9 cellular contexts compared by ENCODE assay signal in the genomic region with DNA sequence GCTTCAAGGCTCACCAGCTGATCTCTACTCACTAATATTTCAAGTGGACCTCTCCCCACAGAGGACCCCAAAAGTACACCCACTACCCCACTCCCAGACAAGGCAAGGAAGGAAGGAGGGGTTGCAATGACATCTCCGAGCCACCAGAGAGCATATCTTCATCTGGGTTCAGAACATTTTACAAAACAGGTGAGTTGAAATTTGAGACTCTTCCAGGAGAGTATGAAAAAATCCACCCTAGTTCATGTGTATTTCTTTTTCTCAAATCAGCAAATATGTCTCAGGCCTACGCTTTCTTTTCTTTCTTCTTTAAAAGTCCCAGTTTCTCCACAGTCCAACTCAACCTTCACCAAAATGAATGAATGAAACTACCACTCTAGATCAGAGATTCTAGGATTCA.
DNase-seq lines count a peak whose midpoint lies in the region; ATAC-seq and TF ChIP-seq lines count a peak whose summit lies in the region.
"Had no signal": no experiment of that assay in that cellular context is flagged by ENCODE, and none has a peak within 500 bp of the region (broad histone marks: within the 10 kb centered on the region; RNA-seq: fewer than 3 reads in every experiment).

No MANE protein-coding gene starts in this region.

- H3K9me3 Mint-ChIP-seq in chondrocyte (ENCODE audit: low read depth) (no peaks in the 10 kb centered on the region), neural progenitor cell (no peaks in the 10 kb centered on the region)

- no peaks in the 10 kb centered on the region for H3K4me1 ChIP-seq in neural progenitor cell

- no peaks in the 10 kb centered on the region for H3K36me3 ChIP-seq in neural progenitor cell

- no peak overlapping the region for H3K4me2 ChIP-seq in neural progenitor cell

- H4K20me1 ChIP-seq in neural progenitor cell (ENCODE audit: low read depth) = no peaks in the 10 kb centered on the region

- no peaks in the 10 kb centered on the region for H3K27me3 Mint-ChIP-seq in chondrocyte (ENCODE audit: low read depth)
- H3K27me3 Mint-ChIP-seq in neural progenitor cell (ENCODE audit: insufficient read depth, low read depth) = no peaks in the 10 kb centered on the region
- H3K27me3 Mint-ChIP-seq: activated naive CD8-positive, alpha-beta T cell had no signal

- ATAC-seq in GM21367 (IDR thresholded peaks at IDR 0.05; ENCODE audit: unreplicated experiment) = no peak
- no peak for ATAC-seq in HG03354 (IDR thresholded peaks at IDR 0.05; ENCODE audit: poor library complexity, severe bottlenecking, unreplicated experiment)

- H3K79me2 ChIP-seq in neural progenitor cell (ENCODE audit: low read depth) = no peaks in the 10 kb centered on the region

- peak; percentile 72 for TF ChIP-seq CTCF in chondrocyte (IDR thresholded peaks at IDR 0.05)
- peak; percentile 51 for TF ChIP-seq CTCF in neural progenitor cell (IDR thresholded peaks at IDR 0.05)

- in situ Hi-C loops in KBM-7 (cut with MboI; ENCODE audit: low pct_unique_long_range_greater_than_20kb, low sequenced_read_pairs) = no loop called here

- no peak overlapping the region for H3K9ac ChIP-seq in neural progenitor cell

- H2AFZ ChIP-seq in neural progenitor cell (replicated peaks) = no peak overlapping the region

- H3K4me3 ChIP-seq in neural progenitor cell = no peak overlapping the region

- H3K27ac Mint-ChIP-seq in chondrocyte (ENCODE audit: unreplicated experiment) = peak overlapping the region; percentile 77
- no peak overlapping the region for H3K27ac Mint-ChIP-seq in neural progenitor cell
- H3K27ac Mint-ChIP-seq: activated naive CD8-positive, alpha-beta T cell had no signal

- peak; percentile 58 for DNase-seq in D341Med (ENCODE audit: low spot score)
- peak; percentile 31 for DNase-seq in KBM-7
- no peak for DNase-seq in chondrocyte (ENCODE audit: low spot score)
- DNase-seq in neural progenitor cell (ENCODE audit: low spot score) = no peak
- DNase-seq in DMS114 treated with DMSO at 0.1 percent for 48 hours (lab: John Stamatoyannopoulos, UW; ENCODE audit: unreplicated experiment) = no peak
- DNase-seq in CD1c-positive myeloid dendritic cell (ENCODE audit: extremely low spot score) = no peak

- no peak overlapping the region for H3K27ac ChIP-seq in neural progenitor cell

- H3K36me3 Mint-ChIP-seq in chondrocyte (ENCODE audit: low read depth) = no peaks in the 10 kb centered on the region
- no peaks in the 10 kb centered on the region for H3K36me3 Mint-ChIP-seq in neural progenitor cell
- H3K36me3 Mint-ChIP-seq: activated naive CD8-positive, alpha-beta T cell had no signal

- H3K27me3 ChIP-seq in neural progenitor cell = no peaks in the 10 kb centered on the region

- no peaks in the 10 kb centered on the region for H3K9me3 ChIP-seq in neural progenitor cell (ENCODE audit: low read depth)

- H3F3A ChIP-seq in neural progenitor cell (ENCODE audit: low read depth) = peaks cover 14% of the 10 kb centered on the region

- H3K4me3 Mint-ChIP-seq in chondrocyte (ENCODE audit: unreplicated experiment) (no peak overlapping the region), neural progenitor cell (no peak overlapping the region)
- H3K4me3 Mint-ChIP-seq: activated naive CD8-positive, alpha-beta T cell had no signal

- H3K4me1 Mint-ChIP-seq in chondrocyte (ENCODE audit: low read depth) = peaks cover 27% of the 10 kb centered on the region
- peaks cover 3% of the 10 kb centered on the region for H3K4me1 Mint-ChIP-seq in neural progenitor cell

Comparison
In these comparisons a context has a peak if more than half of its experiments do, and no peak if none do; other contexts are left out.
1. DNase-seq: peak in D341Med (single experiment) and KBM-7 (single experiment); none in chondrocyte (single experiment), neural progenitor cell (single experiment), DMS114 treated with DMSO at 0.1 percent for 48 hours (single experiment) and CD1c-positive myeloid dendritic cell (single experiment).